ENCODE assay signal across 9 cellular contexts in the genomic region with DNA sequence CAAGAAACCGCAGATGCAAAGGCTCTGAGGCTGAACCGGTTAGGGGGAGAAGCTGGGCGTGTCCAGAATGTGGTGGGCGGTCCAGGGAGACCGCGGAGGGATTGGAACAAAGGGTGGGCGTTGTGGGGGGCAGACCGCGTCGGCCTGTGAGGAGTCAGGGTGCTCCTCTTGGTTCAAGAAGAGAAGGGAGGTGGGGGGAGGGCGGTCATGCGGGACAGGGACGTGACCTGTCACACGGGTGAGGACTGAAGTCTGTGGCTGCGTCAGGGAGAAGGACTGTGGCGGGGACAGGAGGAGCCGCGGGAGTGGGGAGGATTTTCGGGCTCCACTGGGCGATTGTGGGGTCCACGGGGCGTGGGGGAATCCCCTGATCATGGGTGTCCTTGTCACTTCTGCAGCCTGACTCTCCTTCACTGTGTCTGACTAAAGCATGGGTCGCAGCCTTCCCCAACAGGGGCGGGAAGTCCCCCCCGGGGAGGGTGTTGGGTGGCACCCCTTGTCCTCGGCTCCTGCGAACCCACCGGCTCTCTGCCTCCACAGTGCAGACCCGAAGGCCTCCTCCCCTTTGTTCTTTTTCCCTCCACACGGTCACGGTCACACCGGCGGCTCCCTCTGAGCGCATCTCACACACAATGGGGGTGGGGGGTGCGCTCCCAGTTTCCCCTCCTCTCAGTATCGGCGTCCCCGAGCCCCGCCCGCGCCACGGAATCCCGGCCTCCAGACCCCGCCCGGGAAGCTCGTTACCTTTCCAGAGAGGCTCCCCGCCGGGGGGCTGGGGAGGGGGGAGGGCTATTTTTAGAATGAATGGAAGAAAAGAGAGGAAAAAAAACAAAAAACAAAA. TPM values are rescaled to one million over a fixed set of nuclear protein-coding genes. Genes with fewer than 3 reads are reported as not detected.
DNase-seq lines count a peak whose midpoint lies in the region; ATAC-seq and TF ChIP-seq lines count a peak whose summit lies in the region.
"Had no signal": no experiment of that assay in that cellular context is flagged by ENCODE, and none has a peak within 500 bp of the region (broad histone marks: within the 10 kb centered on the region; RNA-seq: fewer than 3 reads in every experiment).

No MANE protein-coding gene starts in this region.

- H3K36me3 ChIP-seq in CD8-positive, alpha-beta T cell (ENCODE audit: insufficient read depth, low read length), result no peaks in the 10 kb centered on the region
- H3K36me3 ChIP-seq: adrenal gland had no signal

- no peaks in the 10 kb centered on the region for H3K9me3 Mint-ChIP-seq in CD8-positive, alpha-beta T cell
- no peaks in the 10 kb centered on the region for H3K9me3 Mint-ChIP-seq in activated T-helper 17 cell treated with anti-CD3 and anti-CD28 coated beads, Interleukin-2, amount 50 U/mL, for 72 hours
- H3K9me3 Mint-ChIP-seq in memory B cell, result no peaks in the 10 kb centered on the region

- H3K27ac ChIP-seq in CD8-positive, alpha-beta T cell (ENCODE audit: low read depth, low read length), result no peak overlapping the region
- H3K27ac ChIP-seq: adrenal gland had no signal

- H3K4me3 ChIP-seq in CD8-positive, alpha-beta T cell (ENCODE audit: low read depth, low read length), result no peak overlapping the region
- H3K4me3 ChIP-seq: adrenal gland had no signal

- intact Hi-C loops in CD8-positive, alpha-beta T cell (cut with DNase I, micrococcal nuclease), result no loop called here

- peaks cover 50% of the 10 kb centered on the region for H3K4me1 Mint-ChIP-seq in CD8-positive, alpha-beta T cell (ENCODE audit: low read depth)
- H3K4me1 Mint-ChIP-seq in activated T-helper 17 cell treated with anti-CD3 and anti-CD28 coated beads, Interleukin-2, amount 50 U/mL, for 72 hours, result peaks cover 33% of the 10 kb centered on the region
- peaks cover 47% of the 10 kb centered on the region for H3K4me1 Mint-ChIP-seq in memory B cell

- no peaks in the 10 kb centered on the region for H3K9me3 ChIP-seq in CD8-positive, alpha-beta T cell (ENCODE audit: low read length)
- H3K9me3 ChIP-seq: adrenal gland had no signal

- no peaks in the 10 kb centered on the region for H3K36me3 Mint-ChIP-seq in CD8-positive, alpha-beta T cell
- peaks cover 18% of the 10 kb centered on the region for H3K36me3 Mint-ChIP-seq in activated T-helper 17 cell treated with anti-CD3 and anti-CD28 coated beads, Interleukin-2, amount 50 U/mL, for 72 hours (ENCODE audit: low read depth)
- H3K36me3 Mint-ChIP-seq in memory B cell, result no peaks in the 10 kb centered on the region

- peak in 5 of 7 experiments; percentile 24 to 55 (median 50) for DNase-seq in CD8-positive, alpha-beta T cell
- DNase-seq in memory B cell (ENCODE audit: low spot score in 2 of 2) (peak; percentile 58 to 60), HPDE6-E6E7 (ENCODE audit: extremely low spot score) (no peak), AG20443 (ENCODE audit: low spot score) (no peak), cortex of kidney (lab: John Stamatoyannopoulos, UW) (no peak)

- TF ChIP-seq CTCF in CD8-positive, alpha-beta T cell (IDR thresholded peaks at IDR 0.05), result no peak

- CTCF ChIA-PET in CD8-positive, alpha-beta T cell (lab: Charles Lee), result interaction anchor here (0.6 to 28.7 kb wide), 4 partner anchors 13 to 1352 kb away, joined by 3 to 510 read pairs (median 16); no protein-coding TSS in a partner anchor

- ATAC-seq in CD8-positive, alpha-beta T cell, result peak; percentile 6
- peak; percentile 17 for ATAC-seq in activated T-helper 17 cell treated with anti-CD3 and anti-CD28 coated beads, Interleukin-2, amount 50 U/mL, for 72 hours (replicated peaks)
- ATAC-seq in memory B cell (ENCODE audit: low read depth) (peak; percentile 18), GM18511 (IDR thresholded peaks at IDR 0.05; ENCODE audit: unreplicated experiment) (no peak)

- H3K4me3 Mint-ChIP-seq in CD8-positive, alpha-beta T cell, result peak overlapping the region; percentile 71
- H3K4me3 Mint-ChIP-seq in activated T-helper 17 cell treated with anti-CD3 and anti-CD28 coated beads, Interleukin-2, amount 50 U/mL, for 72 hours, result peak overlapping the region; percentile 81
- H3K4me3 Mint-ChIP-seq in memory B cell, result peak overlapping the region; percentile 81

- no peak for TF ChIP-seq RAD21 in Ishikawa (IDR thresholded peaks at IDR 0.05; ENCODE audit: low read depth)

- H3K27ac Mint-ChIP-seq in CD8-positive, alpha-beta T cell, result peak overlapping the region; percentile 45
- peak overlapping the region; percentile 86 for H3K27ac Mint-ChIP-seq in activated T-helper 17 cell treated with anti-CD3 and anti-CD28 coated beads, Interleukin-2, amount 50 U/mL, for 72 hours
- peak overlapping the region; percentile 93 for H3K27ac Mint-ChIP-seq in memory B cell

- no peak for TF ChIP-seq EP300 in Ishikawa (IDR thresholded peaks at IDR 0.05; ENCODE audit: borderline replicate concordance)

- peaks cover 58% of the 10 kb centered on the region for H3K4me1 ChIP-seq in CD8-positive, alpha-beta T cell (ENCODE audit: insufficient read depth, low read length)

- POLR2A ChIA-PET in CD8-positive, alpha-beta T cell (lab: Charles Lee), result interaction anchor here (0.7 kb wide), 2 partner anchors 65 to 202 kb away, joined by 3 to 4 read pairs; a partner anchor contains a TSS

- H3K27me3 Mint-ChIP-seq in CD8-positive, alpha-beta T cell (ENCODE audit: low read depth), result peaks cover 41% of the 10 kb centered on the region
- H3K27me3 Mint-ChIP-seq in activated T-helper 17 cell treated with anti-CD3 and anti-CD28 coated beads, Interleukin-2, amount 50 U/mL, for 72 hours, result peaks cover 35% of the 10 kb centered on the region
- H3K27me3 Mint-ChIP-seq in memory B cell, result peaks cover 21% of the 10 kb centered on the region

- H3K27me3 ChIP-seq in CD8-positive, alpha-beta T cell (ENCODE audit: insufficient read depth, low read length), result peaks cover 50% of the 10 kb centered on the region

TF ChIP-seq in Ishikawa, 13 proteins besides CTCF, POLR2A, EP300 and RAD21:
- TF ChIP-seq CREB1 (IDR thresholded peaks at IDR 0.05; ENCODE audit: low read depth), result no peak
- peak; percentile 45; the same call in 1 of the 2 replicates for TF ChIP-seq EGR1 (IDR thresholded peaks at IDR 0.05)
- TF ChIP-seq TEAD4 (IDR thresholded peaks at IDR 0.05), result no peak
- TF ChIP-seq, protein P1, sequence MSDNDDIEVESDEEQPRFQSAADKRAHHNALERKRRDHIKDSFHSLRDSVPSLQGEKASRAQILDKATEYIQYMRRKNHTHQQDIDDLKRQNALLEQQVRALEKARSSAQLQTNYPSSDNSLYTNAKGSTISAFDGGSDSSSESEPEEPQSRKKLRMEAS (IDR thresholded peaks at IDR 0.05), result no peak; the same call in 1 of the 2 replicates
- peak; percentile 51; the same call in 1 of the 2 replicates for TF ChIP-seq ZBTB7A (IDR thresholded peaks at IDR 0.05; ENCODE audit: low read depth)

RNA-seq across cellular contexts. Expression of a gene that starts 16.4 kb away (rescaled TPM):
- total RNA-seq in CD8-positive, alpha-beta T cell, result not detected
- total RNA-seq in activated T-helper 17 cell treated with anti-CD3 and anti-CD28 coated beads, Interleukin-2, amount 50 U/mL, for 72 hours, result under 1 TPM; 0.50 to 0.61 TPM

RNA-seq across cellular contexts. Expression of a gene that starts 17.7 kb away (rescaled TPM):
- total RNA-seq in CD8-positive, alpha-beta T cell, result 10 to 100 TPM; 29.7 to 35.9 TPM
- total RNA-seq in activated T-helper 17 cell treated with anti-CD3 and anti-CD28 coated beads, Interleukin-2, amount 50 U/mL, for 72 hours, result 10 to 100 TPM; 52.4 to 90.5 TPM

RNA-seq across cellular contexts. Expression of a gene that starts 57.4 kb away (rescaled TPM):
- total RNA-seq in CD8-positive, alpha-beta T cell, result 100 to 1,000 TPM; 288 to 303 TPM
- total RNA-seq in activated T-helper 17 cell treated with anti-CD3 and anti-CD28 coated beads, Interleukin-2, amount 50 U/mL, for 72 hours, result 10 to 100 TPM; 32.0 to 98.0 TPM

Comparison
In these comparisons a context has a peak if more than half of its experiments do, and no peak if none do; other contexts are left out.
1. DNase-seq: peak in CD8-positive, alpha-beta T cell (5 of 7) and memory B cell (2 of 2); none in HPDE6-E6E7 (single experiment), AG20443 (single experiment) and cortex of kidney (single experiment).
2. Peak in every context shown above with its lines, with median percentiles within 50 percentile points of each other: H3K27ac Mint-ChIP-seq and H3K4me3 Mint-ChIP-seq.